18 cellular contexts compared by ENCODE assay signal in the genomic region with DNA sequence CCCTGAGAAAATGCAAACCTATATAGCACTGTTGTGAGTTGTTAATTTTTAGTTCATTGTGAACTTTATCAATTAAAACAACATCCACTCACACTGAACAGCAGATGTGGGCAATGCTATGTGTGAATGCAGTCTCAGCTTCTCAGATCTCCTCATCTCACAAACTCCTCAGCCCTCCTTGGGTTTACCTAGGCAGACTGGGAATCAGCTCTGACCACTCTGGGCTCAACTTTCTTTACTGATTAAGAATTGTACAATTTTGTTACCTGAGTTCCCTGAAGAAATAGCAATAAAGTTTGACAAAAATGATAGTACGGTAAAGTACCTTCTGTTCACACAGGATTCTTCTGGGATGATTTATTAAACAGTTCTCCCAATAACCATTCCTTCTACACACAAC.
"Had no signal": no experiment of that assay in that cellular context is flagged by ENCODE, and none has a peak within 500 bp of the region (broad histone marks: within the 10 kb centered on the region; RNA-seq: fewer than 3 reads in every experiment).

No MANE protein-coding gene starts in this region.

- ATAC-seq: gastroesophageal sphincter; left cardiac atrium; left ventricle myocardium superior; naive thymus-derived CD4-positive, alpha-beta T cell had no signal

- H3K9me3 Mint-ChIP-seq: neural crest cell had no signal

- H3K27me3 Mint-ChIP-seq: naive thymus-derived CD4-positive, alpha-beta T cell had no signal

- H3K4me3 Mint-ChIP-seq: neural crest cell had no signal

- DNase-seq: cortex of kidney; esophagus squamous epithelium; foreskin fibroblast; kidney; left cardiac atrium; left ventricle myocardium superior; mesendoderm; naive thymus-derived CD4-positive, alpha-beta T cell; posterior cingulate gyrus; sigmoid colon; stimulated activated CD4-positive, alpha-beta T cell treated with anti-CD3 and anti-CD28 coated beads, Interleukin-2, amount 100 ng/mL, for 24 hours; stimulated activated CD4-positive, alpha-beta T cell treated with anti-CD3 and anti-CD28 coated beads, Interleukin-4, amount 100 ng/mL, for 4 hours; stimulated activated naive CD4-positive, alpha-beta T cell; stomach; substantia nigra; transverse colon had no signal
